21 cellular contexts compared by ENCODE assay signal in the genomic region with DNA sequence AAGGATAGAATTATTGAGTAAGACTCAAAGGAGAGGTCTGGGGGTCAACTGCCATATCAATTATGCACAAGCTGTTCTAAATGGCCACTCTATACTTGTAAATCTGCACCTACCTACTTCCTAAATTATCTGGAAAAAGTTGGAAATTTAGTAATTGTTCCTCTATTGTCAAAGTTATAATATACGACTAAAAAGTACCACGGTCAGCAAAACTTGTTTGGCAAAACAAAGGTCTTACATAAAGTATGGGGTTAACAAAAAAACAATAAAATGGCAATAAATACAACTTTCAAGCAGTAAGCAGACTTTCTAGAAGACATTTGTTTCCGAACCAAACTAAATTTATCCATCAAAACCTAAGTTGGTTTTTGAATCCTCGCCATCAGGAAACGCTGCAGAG.
"Had no signal": no experiment of that assay in that cellular context is flagged by ENCODE, and none has a peak within 500 bp of the region (broad histone marks: within the 10 kb centered on the region; RNA-seq: fewer than 3 reads in every experiment).

No MANE protein-coding gene starts in this region.

- H3K4me3 ChIP-seq: coronary artery, dorsolateral prefrontal cortex, esophagus muscularis mucosa, gastroesophageal sphincter, heart left ventricle, hepatocyte, left lung, lower lobe of right lung, mucosa of descending colon had no signal

- H3K27ac ChIP-seq: coronary artery, dorsolateral prefrontal cortex, esophagus muscularis mucosa, foreskin keratinocyte, gastroesophageal sphincter, hepatocyte, left lung, lower lobe of right lung had no signal

- H3K79me2 ChIP-seq: hepatocyte had no signal

- DNase-seq: dermis blood vessel endothelial cell; dorsolateral prefrontal cortex; effector CD4-positive, alpha-beta T cell; effector memory CD4-positive, alpha-beta T cell; foreskin keratinocyte; heart left ventricle; hypothalamus; immature natural killer cell; kidney; kidney glomerular epithelial cell; left cardiac atrium; left lung; left ventricle myocardium superior; lower lobe of right lung; mesenchymal stem cell; mucosa of descending colon; naive B cell had no signal

- ATAC-seq: foreskin keratinocyte, gastroesophageal sphincter, heart left ventricle, left cardiac atrium, left lung, left ventricle myocardium superior, lower lobe of right lung, mucosa of descending colon had no signal

- H3K9me3 ChIP-seq: esophagus muscularis mucosa, gastroesophageal sphincter, lower lobe of right lung, mucosa of descending colon had no signal

- H3K36me3 ChIP-seq: esophagus muscularis mucosa, gastroesophageal sphincter, heart left ventricle, left lung, lower lobe of right lung had no signal

- H3K27me3 ChIP-seq: dorsolateral prefrontal cortex, esophagus muscularis mucosa, foreskin keratinocyte, gastroesophageal sphincter, heart left ventricle, hepatocyte, left lung had no signal

- H3K4me2 ChIP-seq: hepatocyte had no signal

- H3K4me1 ChIP-seq: foreskin keratinocyte, heart left ventricle, left lung, lower lobe of right lung had no signal

- H2AFZ ChIP-seq: hepatocyte had no signal
